24 cellular contexts compared by ENCODE assay signal in the genomic region with DNA sequence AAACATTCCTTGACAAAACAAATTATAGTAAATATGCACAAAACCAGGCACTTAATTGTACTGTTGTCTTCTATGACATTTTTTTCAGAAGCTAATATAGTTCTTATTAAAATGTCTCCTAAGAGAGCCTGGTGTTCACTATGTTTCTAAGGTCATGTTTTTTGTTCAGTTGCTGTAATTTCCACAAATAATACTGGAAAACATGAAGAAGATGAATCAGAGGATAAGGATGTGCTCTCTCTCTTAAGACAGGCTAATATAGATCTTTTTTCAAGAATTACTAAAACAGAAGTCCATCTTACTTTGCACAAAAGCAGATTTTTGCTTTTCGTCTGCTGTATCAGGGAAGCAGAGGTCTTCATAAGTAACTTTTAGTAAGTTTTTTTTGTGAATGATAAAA.
"Had no signal": no experiment of that assay in that cellular context is flagged by ENCODE, and none has a peak within 500 bp of the region (broad histone marks: within the 10 kb centered on the region; RNA-seq: fewer than 3 reads in every experiment).

No MANE protein-coding gene starts in this region.

- ATAC-seq: activated CD8-positive, alpha-beta T cell treated with anti-CD3 and anti-CD28 coated beads for 36 hours; activated T-helper 17 cell treated with anti-CD3 and anti-CD28 coated beads, Interleukin-2, amount 50 U/mL, for 72 hours; heart right ventricle; naive thymus-derived CD4-positive, alpha-beta T cell; pancreas; sciatic nerve; upper lobe of right lung had no signal

- H3K9me3 ChIP-seq: esophagus squamous epithelium, pancreas, spleen, upper lobe of right lung had no signal

- H3K36me3 Mint-ChIP-seq: activated naive CD8-positive, alpha-beta T cell treated with anti-CD3 and anti-CD28 coated beads, Interleukin-2, amount 10 ng/mL, durations not matched to agents 7 days and 5 days; immature natural killer cell; naive thymus-derived CD4-positive, alpha-beta T cell had no signal

- H3K4me3 Mint-ChIP-seq: activated CD4-positive, alpha-beta T cell treated with anti-CD3 and anti-CD28 coated beads, Interleukin-2, amount 10 ng/mL, durations not matched to agents 24 days and 14 days; activated CD8-positive, alpha-beta T cell treated with anti-CD3 and anti-CD28 coated beads for 36 hours; activated naive CD8-positive, alpha-beta T cell treated with anti-CD3 and anti-CD28 coated beads, Interleukin-2, amount 10 ng/mL, durations not matched to agents 7 days and 5 days; activated T-helper 17 cell treated with anti-CD3 and anti-CD28 coated beads, Interleukin-2, amount 50 U/mL, for 72 hours; dendritic cell treated with granulocyte-macrophage colony-stimulating factor and Interleukin-4, amounts not matched to agents 40 ng/mL and 50 ng/mL, for 4 days; immature natural killer cell; naive thymus-derived CD4-positive, alpha-beta T cell had no signal

- FAIRE-seq: bronchial epithelial cell, endothelial cell of umbilical vein, pancreas had no signal

- H3K4me3 ChIP-seq: esophagus squamous epithelium, heart right ventricle, pancreas, spleen, upper lobe of right lung had no signal

- H3K4me1 ChIP-seq: esophagus squamous epithelium, heart right ventricle, pancreas, spleen, upper lobe of right lung had no signal

- H3K27ac Mint-ChIP-seq: activated CD4-positive, alpha-beta T cell treated with anti-CD3 and anti-CD28 coated beads, Interleukin-2, amount 10 ng/mL, durations not matched to agents 24 days and 14 days; activated CD8-positive, alpha-beta T cell treated with anti-CD3 and anti-CD28 coated beads for 36 hours; activated naive CD8-positive, alpha-beta T cell treated with anti-CD3 and anti-CD28 coated beads, Interleukin-2, amount 10 ng/mL, durations not matched to agents 7 days and 5 days; activated T-helper 17 cell treated with anti-CD3 and anti-CD28 coated beads, Interleukin-2, amount 50 U/mL, for 72 hours; dendritic cell treated with granulocyte-macrophage colony-stimulating factor and Interleukin-4, amounts not matched to agents 40 ng/mL and 50 ng/mL, for 4 days; immature natural killer cell; naive thymus-derived CD4-positive, alpha-beta T cell had no signal

- H3K4me1 Mint-ChIP-seq: activated CD4-positive, alpha-beta T cell treated with anti-CD3 and anti-CD28 coated beads, Interleukin-2, amount 10 ng/mL, durations not matched to agents 24 days and 14 days; activated naive CD8-positive, alpha-beta T cell treated with anti-CD3 and anti-CD28 coated beads, Interleukin-2, amount 10 ng/mL, durations not matched to agents 7 days and 5 days; activated T-helper 17 cell treated with anti-CD3 and anti-CD28 coated beads, Interleukin-2, amount 50 U/mL, for 72 hours; immature natural killer cell; naive thymus-derived CD4-positive, alpha-beta T cell had no signal

- DNase-seq: activated CD4-positive, alpha-beta T cell treated with anti-CD3 and anti-CD28 coated beads, Interleukin-2, amount 10 ng/mL, durations not matched to agents 24 days and 14 days; activated CD4-positive, CD25-positive, alpha-beta regulatory T cell; activated CD8-positive, alpha-beta T cell treated with anti-CD3 and anti-CD28 coated beads for 36 hours; activated naive CD4-positive, alpha-beta T cell; activated naive CD8-positive, alpha-beta T cell treated with anti-CD3 and anti-CD28 coated beads, Interleukin-2, amount 10 ng/mL, durations not matched to agents 7 days and 5 days; activated T-cell treated with anti-CD3 and anti-CD28 coated beads, Interleukin-2, amount 50 U/mL, for 1 hour; aorta; cerebellar nuclear complex; effector memory CD4-positive, alpha-beta T cell; esophagus squamous epithelium; heart right ventricle; immature natural killer cell; mesenchymal stem cell; naive thymus-derived CD4-positive, alpha-beta T cell; pancreas; spleen; stimulated activated naive CD4-positive, alpha-beta T cell; T1000; upper lobe of right lung had no signal

- H3K27me3 ChIP-seq: esophagus squamous epithelium, heart right ventricle, pancreas, spleen, upper lobe of right lung had no signal

- H3K27me3 Mint-ChIP-seq: activated CD4-positive, alpha-beta T cell treated with anti-CD3 and anti-CD28 coated beads, Interleukin-2, amount 10 ng/mL, durations not matched to agents 24 days and 14 days; activated CD8-positive, alpha-beta T cell treated with anti-CD3 and anti-CD28 coated beads for 36 hours; activated T-helper 17 cell treated with anti-CD3 and anti-CD28 coated beads, Interleukin-2, amount 50 U/mL, for 72 hours; dendritic cell treated with granulocyte-macrophage colony-stimulating factor and Interleukin-4, amounts not matched to agents 40 ng/mL and 50 ng/mL, for 4 days; naive thymus-derived CD4-positive, alpha-beta T cell had no signal

- H3K9me3 Mint-ChIP-seq: activated CD8-positive, alpha-beta T cell treated with anti-CD3 and anti-CD28 coated beads for 36 hours had no signal

- H3K36me3 ChIP-seq: esophagus squamous epithelium, heart right ventricle, pancreas, spleen, upper lobe of right lung had no signal

- H3K27ac ChIP-seq: esophagus squamous epithelium, heart right ventricle, pancreas, spleen, upper lobe of right lung had no signal
